In genomic region chr15:62994975-62995730, GRCh38 we compare ENCODE assay signal across 1 cellular context.
TF ChIP-seq lines count a peak whose summit lies in the region.

No MANE protein-coding gene starts in this region.

TF ChIP-seq in HepG2, 621 proteins besides CTCF, POLR2A, EP300 and RAD21 (continued from another document):
- no peak for TF ChIP-seq CEBPZ (IDR thresholded peaks at IDR 0.05; ENCODE audit: low read length)
